12 cellular contexts compared by ENCODE assay signal in the genomic region with DNA sequence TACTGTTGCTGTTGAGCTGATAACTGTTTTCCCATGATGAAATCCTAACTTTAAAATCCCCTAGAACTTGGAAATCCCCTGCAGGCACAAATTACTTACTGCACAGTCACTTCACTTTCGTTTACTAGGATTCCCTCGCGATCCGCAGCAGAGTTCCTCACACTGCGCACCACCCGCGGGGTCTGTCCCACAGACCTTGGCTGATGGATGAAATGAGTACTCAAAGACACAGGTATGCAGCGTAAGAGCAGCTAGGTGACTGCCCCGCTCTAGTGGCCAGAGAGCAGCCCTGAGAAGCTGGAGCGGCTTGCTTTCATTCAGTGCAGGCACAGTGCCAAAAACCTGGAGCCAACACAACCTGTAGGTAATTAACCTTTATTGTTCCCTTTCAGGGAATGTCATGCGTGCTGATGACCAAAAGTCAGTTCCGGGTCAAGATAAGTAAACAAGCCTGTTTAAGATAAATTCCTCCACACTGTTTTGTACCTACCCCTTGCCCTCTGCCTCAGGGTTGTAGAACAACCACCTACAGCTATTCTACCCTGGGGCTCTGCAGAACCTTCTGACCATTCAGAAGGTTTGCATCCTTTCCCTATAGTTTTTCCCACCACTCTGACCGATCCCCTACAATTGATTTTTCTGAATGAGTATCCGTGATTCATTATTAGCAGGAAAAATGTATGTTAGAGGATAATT.
DNase-seq lines count a peak whose midpoint lies in the region; ATAC-seq lines count a peak whose summit lies in the region.
"Had no signal": no experiment of that assay in that cellular context is flagged by ENCODE, and none has a peak within 500 bp of the region (broad histone marks: within the 10 kb centered on the region; RNA-seq: fewer than 3 reads in every experiment).

No MANE protein-coding gene starts in this region.

- no peaks in the 10 kb centered on the region for H3K27me3 Mint-ChIP-seq in effector memory CD8-positive, alpha-beta T cell

- no peaks in the 10 kb centered on the region for H3K4me1 Mint-ChIP-seq in effector memory CD8-positive, alpha-beta T cell (ENCODE audit: low read depth in 2 of 2)

- peaks cover 4 to 10% of the 10 kb centered on the region in 2 donors for H3K9me3 Mint-ChIP-seq in effector memory CD8-positive, alpha-beta T cell

- no peak overlapping the region for H3K27ac Mint-ChIP-seq in effector memory CD8-positive, alpha-beta T cell

- DNase-seq in NCI-H2171 treated with DMSO at 0.1 percent for 48 hours (lab: John Stamatoyannopoulos, UW): peak; percentile 13
- no peak for DNase-seq in NCI-H2171 (lab: John Stamatoyannopoulos, UW)
- peak; percentile 26 for DNase-seq in M059J (ENCODE audit: low read depth)
- DNase-seq in SW480 (ENCODE audit: low spot score): peak; percentile 5
- DNase-seq in retina: peak; percentile 5
- no peak for DNase-seq in activated CD4-positive, alpha-beta T cell treated with anti-CD3 and anti-CD28 coated beads for 48 hours
- no peak for DNase-seq in effector memory CD8-positive, alpha-beta T cell
- DNase-seq: ACHN; activated T-cell treated with anti-CD3 and anti-CD28 coated beads, Interleukin-2, amount 50 U/mL, for 4 hours; glutamatergic neuron; NCI-H1092 had no signal

- ATAC-seq in HG02623 (IDR thresholded peaks at IDR 0.05; ENCODE audit: unreplicated experiment): no peak
- no peak for ATAC-seq in effector memory CD8-positive, alpha-beta T cell (replicated peaks)
- ATAC-seq: activated T-cell treated with anti-CD3 and anti-CD28 coated beads, Interleukin-2, amount 50 U/mL, for 4 hours had no signal

- H3K4me3 Mint-ChIP-seq in effector memory CD8-positive, alpha-beta T cell: no peak overlapping the region
- H3K4me3 Mint-ChIP-seq: activated T-cell treated with anti-CD3 and anti-CD28 coated beads, Interleukin-2, amount 50 U/mL, for 4 hours had no signal

- no peaks in the 10 kb centered on the region for H3K36me3 Mint-ChIP-seq in effector memory CD8-positive, alpha-beta T cell (ENCODE audit: insufficient read depth)

Comparison
In these comparisons a context has a peak if more than half of its experiments do, and no peak if none do; other contexts are left out.
1. DNase-seq: peak in NCI-H2171 treated with DMSO at 0.1 percent for 48 hours (single experiment), M059J (single experiment), SW480 (single experiment) and retina (single experiment); none in NCI-H2171 (single experiment), activated CD4-positive, alpha-beta T cell treated with anti-CD3 and anti-CD28 coated beads for 48 hours (single experiment) and effector memory CD8-positive, alpha-beta T cell (0 of 3).